8 cellular contexts compared by ENCODE assay signal in the genomic region with DNA sequence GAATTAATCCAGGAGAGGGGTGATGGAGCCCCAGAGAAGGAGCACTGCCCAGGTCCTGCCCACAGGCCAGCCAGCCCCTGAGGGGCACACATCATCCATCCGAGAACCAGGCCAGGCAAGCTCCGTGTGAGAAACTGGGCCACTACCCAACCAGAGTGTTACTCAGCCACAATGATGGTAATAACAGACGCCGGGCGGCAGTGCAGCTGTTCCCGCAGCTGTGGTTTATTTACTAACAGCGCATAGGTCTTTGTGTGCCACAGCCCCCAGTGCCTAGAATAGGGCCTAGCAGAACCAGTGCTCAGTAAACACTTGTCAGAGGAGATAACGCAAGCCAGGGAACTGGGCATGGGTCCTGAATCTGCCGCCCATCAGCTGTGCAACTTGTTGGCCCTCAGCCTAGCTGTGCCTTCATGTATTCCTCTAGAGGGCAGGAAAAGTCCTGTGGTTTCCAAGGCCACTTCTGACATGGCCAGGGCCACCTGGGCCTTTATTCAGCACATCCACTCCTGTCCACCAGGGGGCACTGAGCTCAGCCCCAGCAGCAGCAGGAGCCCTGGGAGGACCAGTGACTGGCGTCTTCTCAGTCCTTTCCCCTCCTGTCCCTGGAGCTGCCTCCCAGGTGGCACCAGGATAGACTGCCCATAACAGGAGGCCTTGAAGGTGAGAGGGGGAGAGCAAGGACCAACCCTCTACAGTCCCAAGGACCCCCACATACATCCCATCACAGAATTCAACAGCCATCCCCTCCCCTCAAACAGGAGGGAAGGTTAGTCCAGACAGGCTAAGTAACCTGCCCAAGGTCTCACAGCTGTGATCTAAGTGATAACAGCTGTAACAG. TPM values are rescaled to one million over a fixed set of nuclear protein-coding genes. Genes with fewer than 3 reads are reported as not detected.
DNase-seq lines count a peak whose midpoint lies in the region.

No MANE protein-coding gene starts in this region.

- DNase-seq in SIG-M5 treated with dmso at 0.1 percent for 504 hours (lab: John Stamatoyannopoulos, UW; ENCODE audit: unreplicated experiment) (peak; percentile 72), SIG-M5 (lab: John Stamatoyannopoulos, UW) (no peak), NCI-H345 treated with DMSO at 0.1 percent for 48 hours (lab: John Stamatoyannopoulos, UW; ENCODE audit: unreplicated experiment) (peak; percentile 82), lung microvascular endothelial cell (ENCODE audit: low read depth in 2 of 2) (peak; percentile 78 to 80), NCI-H1105 (lab: John Stamatoyannopoulos, UW) (no peak)
- DNase-seq in activated CD4-positive, alpha-beta T cell treated with anti-CD3 and anti-CD28 coated beads for 1 hour: peak; percentile 58
- peak; percentile 46 to 55 for DNase-seq in stimulated activated CD8-positive, alpha-beta memory T cell treated with anti-CD3 and anti-CD28 coated beads, Interleukin-7, amount 100 ng/mL, for 4 hours (ENCODE audit: low read depth in 2 of 2)

- H3K27ac ChIP-seq in cingulate gyrus (ENCODE audit: low read depth, low read length): peak overlapping the region; percentile 19

RNA-seq across cellular contexts. Expression of gene MXD3, which starts 2.1 kb away (rescaled TPM):
- total RNA-seq in lung microvascular endothelial cell: 8.1 and 10.5 TPM in 2 replicates

RNA-seq across cellular contexts. Expression of gene PRELID1, which starts 6.0 kb away (rescaled TPM):
- 109 and 112 TPM in 2 replicates for total RNA-seq in lung microvascular endothelial cell

RNA-seq across cellular contexts. Expression of gene RAB24, which starts 6.1 kb away (rescaled TPM):
- 8.7 and 13.9 TPM in 2 replicates for total RNA-seq in lung microvascular endothelial cell

RNA-seq across cellular contexts. Expression of gene LMAN2, which starts 41.9 kb away (rescaled TPM):
- 289 and 376 TPM in 2 replicates for total RNA-seq in lung microvascular endothelial cell

RNA-seq across cellular contexts. Expression of gene RGS14, which starts 48.2 kb away (rescaled TPM):
- 2.8 and 4.4 TPM in 2 replicates for total RNA-seq in lung microvascular endothelial cell

Comparison
In these comparisons a context has a peak if more than half of its experiments do, and no peak if none do; other contexts are left out.
1. DNase-seq: peak in SIG-M5 treated with dmso at 0.1 percent for 504 hours (single experiment), NCI-H345 treated with DMSO at 0.1 percent for 48 hours (single experiment), activated CD4-positive, alpha-beta T cell treated with anti-CD3 and anti-CD28 coated beads for 1 hour (single experiment), lung microvascular endothelial cell (2 of 2) and stimulated activated CD8-positive, alpha-beta memory T cell treated with anti-CD3 and anti-CD28 coated beads, Interleukin-7, amount 100 ng/mL, for 4 hours (2 of 2); none in SIG-M5 (single experiment) and NCI-H1105 (single experiment).